In genomic region chr10:110873951-110874350, GRCh38 we compare ENCODE assay signal across 9 cellular contexts. TPM values are rescaled to one million over a fixed set of nuclear protein-coding genes. Genes with fewer than 3 reads are reported as not detected.
DNase-seq lines count a peak whose midpoint lies in the region; ATAC-seq and TF ChIP-seq lines count a peak whose summit lies in the region.
"Had no signal": no experiment of that assay in that cellular context is flagged by ENCODE, and none has a peak within 500 bp of the region (broad histone marks: within the 10 kb centered on the region; RNA-seq: fewer than 3 reads in every experiment).

No MANE protein-coding gene starts in this region.

- no peak for TF ChIP-seq EP300 in transverse colon (IDR thresholded peaks at IDR 0.05; ENCODE audit: low read depth)

- H3K36me3 ChIP-seq in adipocyte (ENCODE audit: control insufficient read depth, insufficient read depth, low read length, severe bottlenecking) (peaks cover 30% of the 10 kb centered on the region), transverse colon (peaks cover 0 to 24% (median under 1%) of the 10 kb centered on the region in 4 donors)

- H3K9me3 ChIP-seq in adipocyte (ENCODE audit: control insufficient read depth, low read length) (no peaks in the 10 kb centered on the region), transverse colon (no peaks in the 10 kb centered on the region)

- peak overlapping the region; percentile 93 for H3K9ac ChIP-seq in adipocyte (ENCODE audit: low read length)

- no peak for TF ChIP-seq POLR2A in transverse colon (IDR thresholded peaks at IDR 0.05)

- peaks cover 58% of the 10 kb centered on the region for H3K4me1 Mint-ChIP-seq in activated naive CD4-positive, alpha-beta T cell treated with anti-CD3 and anti-CD28 coated beads, Interleukin-2, amount 10 ng/mL, durations not matched to agents 7 days and 5 days
- H3K4me1 Mint-ChIP-seq in memory B cell = peaks cover 28% of the 10 kb centered on the region

- TF ChIP-seq CTCF in transverse colon (IDR thresholded peaks at IDR 0.05) = no peak

- H3K4me1 ChIP-seq in adipocyte (ENCODE audit: control insufficient read depth, insufficient read depth, low read length) (peaks cover 33% of the 10 kb centered on the region), transverse colon (peaks cover 12 to 68% (median 36%) of the 10 kb centered on the region in 4 donors)

- peaks cover 40% of the 10 kb centered on the region for H3K36me3 Mint-ChIP-seq in activated naive CD4-positive, alpha-beta T cell treated with anti-CD3 and anti-CD28 coated beads, Interleukin-2, amount 10 ng/mL, durations not matched to agents 7 days and 5 days
- H3K36me3 Mint-ChIP-seq in memory B cell = peaks cover 5% of the 10 kb centered on the region

- in situ Hi-C loops in transverse colon (cut with MboI; ENCODE audit: low pct_ligation_motif_present in 1 of 4, low pct_unique_long_range_greater_than_20kb in 1 of 4, low sequenced_read_pairs in 3 of 4) = no loop called here

- H3K27me3 Mint-ChIP-seq in activated naive CD4-positive, alpha-beta T cell treated with anti-CD3 and anti-CD28 coated beads, Interleukin-2, amount 10 ng/mL, durations not matched to agents 7 days and 5 days = no peaks in the 10 kb centered on the region
- H3K27me3 Mint-ChIP-seq in memory B cell = no peaks in the 10 kb centered on the region

- peak overlapping the region; percentile 99 to 100 (median 99) for H3K27ac ChIP-seq in transverse colon

- no peak overlapping the region for H3K27ac Mint-ChIP-seq in activated naive CD4-positive, alpha-beta T cell treated with anti-CD3 and anti-CD28 coated beads, Interleukin-2, amount 10 ng/mL, durations not matched to agents 7 days and 5 days
- peak overlapping the region; percentile 100 for H3K27ac Mint-ChIP-seq in memory B cell

- CTCF ChIA-PET in activated naive CD4-positive, alpha-beta T cell treated with anti-CD3 and anti-CD28 coated beads, Interleukin-2, amount 10 ng/mL, durations not matched to agents 7 days and 5 days (lab: Charles Lee) = interaction anchor here (1.4 to 2.2 kb wide), 3 partner anchors 9 to 128 kb away, joined by 4 to 8 read pairs (median 6); no protein-coding TSS in a partner anchor

- ATAC-seq in memory B cell (ENCODE audit: low read depth) (no peak), GM18520 (IDR thresholded peaks at IDR 0.05; ENCODE audit: unreplicated experiment) (no peak), GM21576 (IDR thresholded peaks at IDR 0.05; ENCODE audit: unreplicated experiment) (no peak)

- intact Hi-C loops in transverse colon (cut with DNase I; ENCODE audit: low total_unique reads) = loop anchor here (10.0 kb wide), 1 partner anchor 49 kb away; no protein-coding TSS in a partner anchor

- H3K9me3 Mint-ChIP-seq in activated naive CD4-positive, alpha-beta T cell treated with anti-CD3 and anti-CD28 coated beads, Interleukin-2, amount 10 ng/mL, durations not matched to agents 7 days and 5 days = no peaks in the 10 kb centered on the region
- no peaks in the 10 kb centered on the region for H3K9me3 Mint-ChIP-seq in memory B cell

- no peak for DNase-seq in activated naive CD4-positive, alpha-beta T cell treated with anti-CD3 and anti-CD28 coated beads, Interleukin-2, amount 10 ng/mL, durations not matched to agents 7 days and 5 days
- DNase-seq in activated naive CD4-positive, alpha-beta T cell (lab: John Stamatoyannopoulos, UW) = no peak
- no peak for DNase-seq in adipocyte (ENCODE audit: low read depth)
- no peak for DNase-seq in memory B cell (ENCODE audit: low spot score in 2 of 2)
- DNase-seq in transverse colon = no peak
- no peak for DNase-seq in HCEC 1CT
- DNase-seq: DMS79 had no signal

- WGBS in transverse colon (ENCODE audit: low coverage in 1 of 2), 2 donors = 40 to 49% methylated on average over 2 of the region's 2 CpGs

- H3K4me3 ChIP-seq in adipocyte (ENCODE audit: low read length) (peak overlapping the region; percentile 84), transverse colon (peak overlapping the region in 3 of 4 donors; percentile 79 to 97 (median 85))

- peak overlapping the region; percentile 78 for H3K4me3 Mint-ChIP-seq in activated naive CD4-positive, alpha-beta T cell treated with anti-CD3 and anti-CD28 coated beads, Interleukin-2, amount 10 ng/mL, durations not matched to agents 7 days and 5 days
- H3K4me3 Mint-ChIP-seq in memory B cell = peak overlapping the region; percentile 70

- no peaks in the 10 kb centered on the region for H3K27me3 ChIP-seq in adipocyte (replicated peaks; ENCODE audit: control insufficient read depth, insufficient read depth, low read length)
- no peaks in the 10 kb centered on the region for H3K27me3 ChIP-seq in transverse colon

RNA-seq across cellular contexts. Expression of gene PDCD4, which starts 2.2 kb away (rescaled TPM):
- 100 to 1,000 TPM in 3 of 4 donors, 10 to 100 TPM in 1; 98.3 to 724 (median 511) TPM for total RNA-seq in transverse colon

RNA-seq across cellular contexts. Expression of gene BBIP1, which starts 45.0 kb away (rescaled TPM):
- total RNA-seq in transverse colon = 10 to 100 TPM in 3 of 4 donors, 1 to 10 TPM in 1; 9.6 to 44.9 (median 18.1) TPM

RNA-seq across cellular contexts. Expression of gene SHOC2, which starts 45.5 kb away (rescaled TPM):
- total RNA-seq in transverse colon = 100 to 1,000 TPM in 1 of 4 donors, 10 to 100 TPM in 3; 57.3 to 125 (median 73.4) TPM
